In the genomic region with DNA sequence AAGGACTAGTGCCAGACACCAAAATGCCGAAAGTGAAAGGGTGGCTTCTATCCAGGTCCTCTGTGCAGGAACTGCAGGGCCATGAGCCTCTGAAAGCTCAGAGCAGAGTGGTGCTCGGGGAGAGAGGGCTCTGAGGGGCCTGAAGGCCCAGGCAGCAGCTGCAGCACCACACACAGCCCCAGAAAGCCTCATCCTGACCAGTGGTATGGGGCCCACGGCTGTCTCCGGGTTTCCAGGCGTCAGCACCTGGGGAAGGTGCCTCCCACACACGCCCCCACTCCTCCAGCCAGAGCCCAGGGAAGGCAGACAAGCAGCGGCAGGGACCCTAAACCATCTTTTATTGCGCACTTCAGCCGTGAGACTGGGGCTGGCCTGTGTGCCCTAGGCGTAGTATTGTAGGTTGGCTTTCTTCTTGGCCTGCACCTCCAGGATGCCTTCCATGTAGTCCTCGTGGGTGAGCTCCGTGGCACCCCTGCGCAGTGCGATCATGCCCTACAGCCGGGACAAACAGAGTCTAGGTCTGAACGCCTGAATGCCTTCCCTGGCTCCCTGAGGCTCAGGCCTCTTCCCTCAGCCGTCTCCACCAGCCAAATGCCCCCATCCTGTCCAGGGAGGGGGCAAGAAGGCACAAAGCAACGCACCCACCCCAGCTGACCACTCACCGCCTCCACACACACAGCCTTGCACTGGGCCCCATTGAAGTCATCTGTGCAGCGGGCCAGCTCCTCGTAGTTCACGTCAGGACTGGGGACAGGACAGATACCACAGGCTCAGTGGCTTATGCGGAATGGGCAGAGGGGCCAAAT, we compare ENCODE assay signal across 1 cellular context.
A peak's percentile ranks its signal among the peaks of the same experiment; 100 is the strongest.
TF ChIP-seq lines count a peak whose summit lies in the region.

No MANE protein-coding gene starts in this region.

TF ChIP-seq in HepG2, 621 proteins besides CTCF, POLR2A, EP300 and RAD21:
- TF ChIP-seq RBFOX2 (IDR thresholded peaks at IDR 0.05; ENCODE audit: low read depth, low read length) (no peak; the same call in 1 of the 2 replicates), AGO2 (optimal IDR thresholded peaks at IDR 0.05; ENCODE audit: low read depth, low read length) (peak; percentile 79)
